Comparison of ENCODE assay signal across 9 cellular contexts in the genomic region with DNA sequence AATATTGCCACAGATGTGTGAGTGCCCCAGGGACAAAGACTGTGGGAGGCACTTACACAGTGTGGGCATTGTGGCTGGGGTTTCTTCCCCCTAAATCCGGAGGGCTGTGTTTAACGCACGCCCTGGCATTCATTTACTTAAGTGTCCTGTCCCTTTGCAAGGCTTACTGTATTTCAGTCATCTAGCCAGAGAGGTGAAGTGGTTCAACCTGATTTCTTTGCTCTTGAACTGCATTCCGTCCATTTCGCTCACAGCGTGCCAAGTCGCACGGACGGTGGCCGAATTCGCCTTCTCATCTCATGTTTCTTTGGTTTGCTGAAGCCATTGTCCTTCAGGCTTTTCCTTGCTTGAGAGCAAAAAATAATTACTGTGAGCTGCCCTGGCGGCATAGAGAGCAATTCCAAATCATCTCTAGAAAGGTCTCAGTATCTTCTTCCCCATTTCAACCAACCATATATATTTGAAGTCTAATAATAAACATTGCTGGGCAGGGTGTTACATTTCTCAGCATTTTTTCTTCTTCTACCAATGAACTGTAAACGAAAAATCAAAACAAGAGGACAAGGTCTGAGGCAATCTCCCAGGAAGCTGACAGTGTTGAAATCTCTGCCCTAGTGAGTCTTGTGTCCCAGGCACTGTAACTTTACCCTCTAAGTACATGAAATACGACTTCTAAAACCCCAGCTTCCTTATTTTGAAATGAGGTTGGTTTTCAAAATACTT. TPM values are rescaled to one million over a fixed set of nuclear protein-coding genes. Genes with fewer than 3 reads are reported as not detected.
DNase-seq lines count a peak whose midpoint lies in the region; ATAC-seq and TF ChIP-seq lines count a peak whose summit lies in the region.
"Had no signal": no experiment of that assay in that cellular context is flagged by ENCODE, and none has a peak within 500 bp of the region (broad histone marks: within the 10 kb centered on the region; RNA-seq: fewer than 3 reads in every experiment).

No MANE protein-coding gene starts in this region.

- no peaks in the 10 kb centered on the region for H3K9me3 Mint-ChIP-seq in progenitor cell of endocrine pancreas (ENCODE audit: low read depth)

- no peak overlapping the region for H3K4me3 ChIP-seq in brain microvascular endothelial cell (ENCODE audit: low read depth, low read length)

- peaks cover 47% of the 10 kb centered on the region for H3K27me3 Mint-ChIP-seq in progenitor cell of endocrine pancreas

- H3K27ac ChIP-seq in caudate nucleus (ENCODE audit: low read depth, low read length) (peak overlapping the region; percentile 2), foreskin keratinocyte (no peak overlapping the region), brain microvascular endothelial cell (no peak overlapping the region)

- H3K36me3 Mint-ChIP-seq in progenitor cell of endocrine pancreas (ENCODE audit: insufficient read depth): no peaks in the 10 kb centered on the region

- H3K36me3 ChIP-seq in brain microvascular endothelial cell (replicated peaks): no peaks in the 10 kb centered on the region

- H3K27ac Mint-ChIP-seq in progenitor cell of endocrine pancreas: no peak overlapping the region

- in situ Hi-C loops in brain microvascular endothelial cell (cut with HindIII; ENCODE audit: low pct_ligation_motif_present, low sequenced_read_pairs): no loop called here

- no peak for ATAC-seq in foreskin keratinocyte

- no peaks in the 10 kb centered on the region for H3K27me3 ChIP-seq in foreskin keratinocyte
- no peaks in the 10 kb centered on the region for H3K27me3 ChIP-seq in brain microvascular endothelial cell (replicated peaks)

- peaks cover 23% of the 10 kb centered on the region for H3K4me1 Mint-ChIP-seq in progenitor cell of endocrine pancreas (ENCODE audit: low read depth)

- TF ChIP-seq CTCF in progenitor cell of endocrine pancreas (IDR thresholded peaks at IDR 0.05; ENCODE audit: unreplicated experiment) (no peak), foreskin keratinocyte (conservative IDR thresholded peaks at IDR 0.05) (no peak), brain microvascular endothelial cell (IDR thresholded peaks at IDR 0.05; ENCODE audit: low read depth, low read length, missing control alignments) (no peak)

- no peak overlapping the region for H3K4me3 Mint-ChIP-seq in progenitor cell of endocrine pancreas (ENCODE audit: low read depth)

- H3K4me1 ChIP-seq in foreskin keratinocyte: peaks cover 23% of the 10 kb centered on the region

- peak; percentile 51 for DNase-seq in AG20443 (ENCODE audit: low spot score)
- DNase-seq in LHCN-M2 (ENCODE audit: low read depth): peak; percentile 83
- DNase-seq in caudate nucleus (lab: John Stamatoyannopoulos, UW): no peak
- peak; percentile 41 for DNase-seq in myocyte (ENCODE audit: low read depth)
- no peak for DNase-seq in 8988T
- no peak for DNase-seq in progenitor cell of endocrine pancreas (ENCODE audit: low spot score, unreplicated experiment)
- DNase-seq in foreskin keratinocyte: no peak
- DNase-seq in brain microvascular endothelial cell: no peak
- DNase-seq: NCI-H526 had no signal

RNA-seq across cellular contexts. Expression of gene SYTL3, which starts 16.9 kb away (rescaled TPM):
- total RNA-seq in LHCN-M2 (2014; rRNA removed) (9.5 and 13.8 TPM in 2 replicates), myocyte (6.9 and 7.1 TPM in 2 replicates), progenitor cell of endocrine pancreas (1.6 and 2.1 TPM in 2 replicates), foreskin keratinocyte (0.95 and 1.1 TPM in 2 replicates)
- 4.8 TPM for polyA plus RNA-seq in LHCN-M2 (2012)
- 2.0 TPM for polyA plus RNA-seq in myocyte (2012)
- polyA plus RNA-seq in foreskin keratinocyte: 0.80 and 1.0 TPM in 2 replicates

RNA-seq across cellular contexts. Expression of gene DYNLT1, which starts 22.3 kb away (rescaled TPM):
- total RNA-seq in LHCN-M2 (2014; rRNA removed) (90.4 and 99.8 TPM in 2 replicates), myocyte (57.3 and 84.8 TPM in 2 replicates), progenitor cell of endocrine pancreas (124 and 126 TPM in 2 replicates), foreskin keratinocyte (114 and 123 TPM in 2 replicates)
- 332 TPM for polyA plus RNA-seq in LHCN-M2 (2012)
- polyA plus RNA-seq in myocyte (2012): 238 TPM
- polyA plus RNA-seq in foreskin keratinocyte: 208 and 222 TPM in 2 replicates

Comparison
In these comparisons a context has a peak if more than half of its experiments do, and no peak if none do; other contexts are left out.
1. DNase-seq: peak in AG20443 (single experiment), LHCN-M2 (single experiment) and myocyte (single experiment); none in caudate nucleus (0 of 61), 8988T (single experiment), progenitor cell of endocrine pancreas (single experiment), foreskin keratinocyte (0 of 2) and brain microvascular endothelial cell (single experiment).